Comparison of ENCODE assay signal across 1 cellular context in genomic region chr22:30298005-30298701, GRCh38.
TF ChIP-seq lines count a peak whose summit lies in the region.

No MANE protein-coding gene starts in this region.

TF ChIP-seq in HCT116, 20 proteins besides CTCF, POLR2A, EP300 and RAD21 (continued from another document):
- TF ChIP-seq, protein P1, sequence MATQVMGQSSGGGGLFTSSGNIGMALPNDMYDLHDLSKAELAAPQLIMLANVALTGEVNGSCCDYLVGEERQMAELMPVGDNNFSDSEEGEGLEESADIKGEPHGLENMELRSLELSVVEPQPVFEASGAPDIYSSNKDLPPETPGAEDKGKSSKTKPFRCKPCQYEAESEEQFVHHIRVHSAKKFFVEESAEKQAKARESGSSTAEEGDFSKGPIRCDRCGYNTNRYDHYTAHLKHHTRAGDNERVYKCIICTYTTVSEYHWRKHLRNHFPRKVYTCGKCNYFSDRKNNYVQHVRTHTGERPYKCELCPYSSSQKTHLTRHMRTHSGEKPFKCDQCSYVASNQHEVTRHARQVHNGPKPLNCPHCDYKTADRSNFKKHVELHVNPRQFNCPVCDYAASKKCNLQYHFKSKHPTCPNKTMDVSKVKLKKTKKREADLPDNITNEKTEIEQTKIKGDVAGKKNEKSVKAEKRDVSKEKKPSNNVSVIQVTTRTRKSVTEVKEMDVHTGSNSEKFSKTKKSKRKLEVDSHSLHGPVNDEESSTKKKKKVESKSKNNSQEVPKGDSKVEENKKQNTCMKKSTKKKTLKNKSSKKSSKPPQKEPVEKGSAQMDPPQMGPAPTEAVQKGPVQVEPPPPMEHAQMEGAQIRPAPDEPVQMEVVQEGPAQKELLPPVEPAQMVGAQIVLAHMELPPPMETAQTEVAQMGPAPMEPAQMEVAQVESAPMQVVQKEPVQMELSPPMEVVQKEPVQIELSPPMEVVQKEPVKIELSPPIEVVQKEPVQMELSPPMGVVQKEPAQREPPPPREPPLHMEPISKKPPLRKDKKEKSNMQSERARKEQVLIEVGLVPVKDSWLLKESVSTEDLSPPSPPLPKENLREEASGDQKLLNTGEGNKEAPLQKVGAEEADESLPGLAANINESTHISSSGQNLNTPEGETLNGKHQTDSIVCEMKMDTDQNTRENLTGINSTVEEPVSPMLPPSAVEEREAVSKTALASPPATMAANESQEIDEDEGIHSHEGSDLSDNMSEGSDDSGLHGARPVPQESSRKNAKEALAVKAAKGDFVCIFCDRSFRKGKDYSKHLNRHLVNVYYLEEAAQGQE (IDR thresholded peaks at IDR 0.05; ENCODE audit: low read depth): no peak
